8 cellular contexts compared by ENCODE assay signal in genomic region chr19:35247526-35248309, GRCh38. TPM values are rescaled to one million over a fixed set of nuclear protein-coding genes. Genes with fewer than 3 reads are reported as not detected.
A peak's percentile ranks its signal among the peaks of the same experiment; 100 is the strongest.
DNase-seq lines count a peak whose midpoint lies in the region; ATAC-seq and TF ChIP-seq lines count a peak whose summit lies in the region.

No MANE protein-coding gene starts in this region.

- POLR2A ChIA-PET in activated B cell treated with CpG ODN at 0.5 μM for 24 hours (lab: Charles Lee): interaction anchor here (0.5 to 1.5 kb wide), 3 partner anchors 41 to 94 kb away, joined by 3 to 7 read pairs (median 4); no protein-coding TSS in a partner anchor

- H3K4me1 ChIP-seq in mucosa of rectum (ENCODE audit: control insufficient read depth in 2 of 2, insufficient read depth in 2 of 2, low read length in 2 of 2) (peaks cover 12 to 20% of the 10 kb centered on the region in 2 donors), thyroid gland (peaks cover 7 to 9% of the 10 kb centered on the region in 2 donors)

- H3K27me3 ChIP-seq in mucosa of rectum (ENCODE audit: control insufficient read depth in 2 of 2, insufficient read depth in 2 of 2, low read length in 2 of 2) (no peaks in the 10 kb centered on the region), thyroid gland (no peaks in the 10 kb centered on the region)

- 2% methylated on average over 12 to 39 of the region's 42 CpGs for WGBS in thyroid gland, 2 donors

- H3K4me3 ChIP-seq in LNCaP clone FGC (ENCODE audit: low read depth, low read length) (peak overlapping the region; percentile 96), mucosa of rectum (ENCODE audit: low read length in 2 of 2) (peak overlapping the region; percentile 89 to 98), thyroid gland (replicated peaks in 1 of 3) (peak overlapping the region; percentile 75 to 77 (median 77))

- intact Hi-C loops in Calu3 (cut with micrococcal nuclease; ENCODE audit: unreplicated experiment) (loop anchor here (1.0 to 5.0 kb wide), 3 partner anchors 33 to 105 kb away; partner anchors contain the start of gene FXYD7), activated B cell treated with CpG ODN at 0.5 μM for 24 hours (cut with micrococcal nuclease) (loop anchor here (1.0 kb wide), 5 partner anchors 22 to 248 kb away; partner anchors contain the start of gene FXYD5), thyroid gland (cut with DNase I) (loop anchor here (2.0 kb wide), 1 partner anchor 19 kb away; no protein-coding TSS in a partner anchor)

- CTCF ChIA-PET in Calu3 (lab: Charles Lee) (interaction anchor here (0.6 to 1.0 kb wide), 4 partner anchors 10 to 274 kb away, joined by 3 to 4 read pairs (median 3); no protein-coding TSS in a partner anchor), activated B cell treated with CpG ODN at 0.5 μM for 24 hours (lab: Charles Lee) (interaction anchor here (0.8 kb wide), 1 partner anchor 222 kb away, joined by 3 read pairs; no protein-coding TSS in a partner anchor)

- H3K9me3 Mint-ChIP-seq in Calu3 (ENCODE audit: low read depth, unreplicated experiment) (peaks cover 10% of the 10 kb centered on the region), activated B cell treated with CpG ODN at 0.5 μM for 24 hours (no peaks in the 10 kb centered on the region)

- H3K4me1 Mint-ChIP-seq in Calu3 (ENCODE audit: low read depth, unreplicated experiment) (peaks cover 42% of the 10 kb centered on the region), activated B cell treated with CpG ODN at 0.5 μM for 24 hours (peaks cover 31% of the 10 kb centered on the region)

- TF ChIP-seq CTCF in Calu3 (IDR thresholded peaks at IDR 0.05; ENCODE audit: unreplicated experiment): peak; percentile 50
- TF ChIP-seq CTCF in LNCaP clone FGC (IDR thresholded peaks at IDR 0.05; ENCODE audit: control insufficient read depth, extremely low read depth, insufficient read depth): peak; percentile 55
- TF ChIP-seq CTCF in activated B cell treated with CpG ODN at 0.5 μM for 24 hours (IDR thresholded peaks at IDR 0.05): no peak
- peak; percentile 30 to 79 (median 58) for TF ChIP-seq CTCF in thyroid gland (IDR thresholded peaks at IDR 0.05)

- H3K36me3 ChIP-seq in mucosa of rectum (ENCODE audit: control insufficient read depth in 2 of 2, insufficient read depth in 2 of 2, low read length in 2 of 2) (peaks cover 6 to 9% of the 10 kb centered on the region in 2 donors), thyroid gland (peaks cover 0 to 4% of the 10 kb centered on the region in 2 donors)

- TF ChIP-seq POLR2A in thyroid gland (IDR thresholded peaks at IDR 0.05): peak in 1 of 2 donors; percentile 54

- H3K36me3 Mint-ChIP-seq in Calu3 (ENCODE audit: insufficient read depth, unreplicated experiment): peaks cover 56% of the 10 kb centered on the region
- peaks cover 17% of the 10 kb centered on the region for H3K36me3 Mint-ChIP-seq in activated B cell treated with CpG ODN at 0.5 μM for 24 hours (ENCODE audit: low read depth)

- TSS peak; percentile 92 for BruUV-seq in Calu3 (replicated peaks; lab: Mats Ljungman, UMichigan)

- H3K4me3 Mint-ChIP-seq in Calu3 (ENCODE audit: low read depth, unreplicated experiment) (peak overlapping the region; percentile 100), activated B cell treated with CpG ODN at 0.5 μM for 24 hours (peak overlapping the region; percentile 91)

- peak overlapping the region; percentile 96 for H3K27ac Mint-ChIP-seq in Calu3 (ENCODE audit: unreplicated experiment)
- H3K27ac Mint-ChIP-seq in activated B cell treated with CpG ODN at 0.5 μM for 24 hours: peak overlapping the region; percentile 93

- no peaks in the 10 kb centered on the region for H3K27me3 Mint-ChIP-seq in Calu3 (ENCODE audit: unreplicated experiment)
- peaks cover 2% of the 10 kb centered on the region for H3K27me3 Mint-ChIP-seq in activated B cell treated with CpG ODN at 0.5 μM for 24 hours

- DNase-seq in Calu3 (peak; percentile 97), LNCaP clone FGC (ENCODE audit: low read depth) (peak; percentile 94), activated B cell treated with CpG ODN at 0.5 μM for 24 hours (peak; percentile 59), thyroid gland (peak; percentile 95 to 96), COLO829 (ENCODE audit: low spot score) (no peak)
- DNase-seq in effector CD4-positive, alpha-beta T cell: peak; percentile 44

- H3K27ac ChIP-seq in mucosa of rectum (ENCODE audit: low read depth in 2 of 2, low read length in 2 of 2): peak overlapping the region; percentile 92 to 96
- peak overlapping the region; percentile 98 to 99 (median 98) for H3K27ac ChIP-seq in thyroid gland

- ATAC-seq in GM21423 (IDR thresholded peaks at IDR 0.05; ENCODE audit: unreplicated experiment): peak; percentile 34
- peak; percentile 52 for ATAC-seq in activated B cell treated with CpG ODN at 0.5 μM for 24 hours (ENCODE audit: low read depth)

- H3K9ac ChIP-seq in mucosa of rectum (ENCODE audit: low read depth in 1 of 2, low read length in 2 of 2): peak overlapping the region; percentile 89 to 96

- H3K9me3 ChIP-seq in mucosa of rectum (ENCODE audit: control insufficient read depth in 2 of 2, low read length in 2 of 2) (no peaks in the 10 kb centered on the region), thyroid gland (no peaks in the 10 kb centered on the region)

RNA-seq across cellular contexts. Expression of gene LSR, which starts 1.1 kb away (rescaled TPM):
- 494 and 609 TPM in 2 replicates for total RNA-seq in Calu3 (2022)
- total RNA-seq in activated B cell treated with CpG ODN at 0.5 μM for 24 hours: 16.4 and 18.0 TPM in 2 replicates
- 10 to 100 TPM; 36.5 to 85.3 (median 61.8) TPM for total RNA-seq in thyroid gland

RNA-seq across cellular contexts. Expression of gene FAM187B, which starts 19.2 kb away (rescaled TPM):
- total RNA-seq in Calu3 (2022): not detected in 2 replicates
- not detected in 2 replicates for total RNA-seq in activated B cell treated with CpG ODN at 0.5 μM for 24 hours
- under 1 TPM in 1 of 4 donors, not detected in 3; 0.67 TPM for total RNA-seq in thyroid gland

RNA-seq across cellular contexts. Expression of gene USF2, which starts 21.0 kb away (rescaled TPM):
- total RNA-seq in Calu3 (2022): 114 and 127 TPM in 2 replicates
- total RNA-seq in activated B cell treated with CpG ODN at 0.5 μM for 24 hours: 233 and 236 TPM in 2 replicates
- total RNA-seq in thyroid gland: 100 to 1,000 TPM in 3 of 4 donors, 10 to 100 TPM in 1; 98.9 to 133 (median 126) TPM

RNA-seq across cellular contexts. Expression of gene HAMP, which starts 34.6 kb away (rescaled TPM):
- total RNA-seq in Calu3 (2022) (0.45 TPM in 1 of 2 replicates, not detected in the other), activated B cell treated with CpG ODN at 0.5 μM for 24 hours (1.3 and 2.2 TPM in 2 replicates), thyroid gland (not detected)

RNA-seq across cellular contexts. Expression of gene MAG, which starts 44.2 kb away (rescaled TPM):
- not detected in 2 replicates for total RNA-seq in Calu3 (2022)
- 0.22 and 0.31 TPM in 2 replicates for total RNA-seq in activated B cell treated with CpG ODN at 0.5 μM for 24 hours
- total RNA-seq in thyroid gland: 10 to 100 TPM in 1 of 4 donors, 1 to 10 TPM in 2, not detected in 1; 1.7 to 19.2 (median 2.7) TPM
